8 cellular contexts compared by ENCODE assay signal in genomic region chr1:27235827-27236226, GRCh38. TPM values are rescaled to one million over a fixed set of nuclear protein-coding genes. Genes with fewer than 3 reads are reported as not detected.
DNase-seq lines count a peak whose midpoint lies in the region; ATAC-seq and TF ChIP-seq lines count a peak whose summit lies in the region.

No MANE protein-coding gene starts in this region.

- TF ChIP-seq EP300 in upper lobe of left lung (IDR thresholded peaks at IDR 0.05) = no peak

- ATAC-seq in left lung (no peak), upper lobe of left lung (ENCODE audit: low FRiP score in 2 of 2) (no peak), GM21723 (IDR thresholded peaks at IDR 0.05; ENCODE audit: unreplicated experiment) (no peak), HG03196 (IDR thresholded peaks at IDR 0.05; ENCODE audit: unreplicated experiment) (no peak)

- intact Hi-C loops in activated T-helper 2 cell treated with anti-CD3 and anti-CD28 coated beads, Interferon-gamma antibody, Interleukin-2, Interleukin-4, amounts not matched to agents 10 μg/mL and 5 μg/mL and 100 μg/mL, durations not matched to agents 14 hours and 24 hours and 36 hours (cut with micrococcal nuclease) = loop anchor here (2.0 kb wide), 1 partner anchor 537 kb away; the partner anchor contains the start of gene STX12
- intact Hi-C loops in left lung (cut with DNase I) = no loop called here

- peak overlapping the region in 1 of 2 donors; percentile 84 for H3K27ac ChIP-seq in left lung
- H3K27ac ChIP-seq in upper lobe of left lung = peak overlapping the region; percentile 82 to 98 (median 89)

- 27 to 28% methylated on average over 7 of the region's 7 CpGs for WGBS in upper lobe of left lung, 2 donors

- TF ChIP-seq POLR2A in upper lobe of left lung (IDR thresholded peaks at IDR 0.05) = no peak

- peaks cover 33% of the 10 kb centered on the region for H3K4me1 Mint-ChIP-seq in activated naive CD4-positive, alpha-beta T cell treated with anti-CD3 and anti-CD28 coated beads, Interleukin-2, amount 10 ng/mL, durations not matched to agents 7 days and 5 days
- peaks cover 27% of the 10 kb centered on the region for H3K4me1 Mint-ChIP-seq in activated T-helper 2 cell treated with anti-CD3 and anti-CD28 coated beads, Interferon-gamma antibody, Interleukin-2, Interleukin-4, amounts not matched to agents 10 μg/mL and 5 μg/mL and 100 μg/mL, durations not matched to agents 14 hours and 24 hours and 36 hours (ENCODE audit: low read depth)

- no peaks in the 10 kb centered on the region for H3K9me3 Mint-ChIP-seq in activated naive CD4-positive, alpha-beta T cell treated with anti-CD3 and anti-CD28 coated beads, Interleukin-2, amount 10 ng/mL, durations not matched to agents 7 days and 5 days
- H3K9me3 Mint-ChIP-seq in activated T-helper 2 cell treated with anti-CD3 and anti-CD28 coated beads, Interferon-gamma antibody, Interleukin-2, Interleukin-4, amounts not matched to agents 10 μg/mL and 5 μg/mL and 100 μg/mL, durations not matched to agents 14 hours and 24 hours and 36 hours = no peaks in the 10 kb centered on the region

- peak overlapping the region; percentile 79 to 97 for H3K4me3 ChIP-seq in left lung
- H3K4me3 ChIP-seq in upper lobe of left lung = peak overlapping the region in 3 of 4 donors; percentile 97 to 99 (median 99)

- H3K4me1 ChIP-seq in left lung (peaks cover 8 to 29% of the 10 kb centered on the region in 2 donors), upper lobe of left lung (peaks cover 17 to 34% (median 17%) of the 10 kb centered on the region in 4 donors)

- TF ChIP-seq CTCF in left lung (IDR thresholded peaks at IDR 0.05) (no peak), upper lobe of left lung (IDR thresholded peaks at IDR 0.05) (no peak)

- H3K4me3 Mint-ChIP-seq in activated naive CD4-positive, alpha-beta T cell treated with anti-CD3 and anti-CD28 coated beads, Interleukin-2, amount 10 ng/mL, durations not matched to agents 7 days and 5 days = peak overlapping the region; percentile 89
- peak overlapping the region; percentile 96 for H3K4me3 Mint-ChIP-seq in activated T-helper 2 cell treated with anti-CD3 and anti-CD28 coated beads, Interferon-gamma antibody, Interleukin-2, Interleukin-4, amounts not matched to agents 10 μg/mL and 5 μg/mL and 100 μg/mL, durations not matched to agents 14 hours and 24 hours and 36 hours (ENCODE audit: low read depth)

- peaks cover 6% of the 10 kb centered on the region for H3K27me3 Mint-ChIP-seq in activated naive CD4-positive, alpha-beta T cell treated with anti-CD3 and anti-CD28 coated beads, Interleukin-2, amount 10 ng/mL, durations not matched to agents 7 days and 5 days
- no peaks in the 10 kb centered on the region for H3K27me3 Mint-ChIP-seq in activated T-helper 2 cell treated with anti-CD3 and anti-CD28 coated beads, Interferon-gamma antibody, Interleukin-2, Interleukin-4, amounts not matched to agents 10 μg/mL and 5 μg/mL and 100 μg/mL, durations not matched to agents 14 hours and 24 hours and 36 hours (ENCODE audit: low read depth)

- H3K9me3 ChIP-seq in left lung (no peaks in the 10 kb centered on the region), upper lobe of left lung (no peaks in the 10 kb centered on the region)

- H3K27ac Mint-ChIP-seq in activated naive CD4-positive, alpha-beta T cell treated with anti-CD3 and anti-CD28 coated beads, Interleukin-2, amount 10 ng/mL, durations not matched to agents 7 days and 5 days = peak overlapping the region; percentile 88
- H3K27ac Mint-ChIP-seq in activated T-helper 2 cell treated with anti-CD3 and anti-CD28 coated beads, Interferon-gamma antibody, Interleukin-2, Interleukin-4, amounts not matched to agents 10 μg/mL and 5 μg/mL and 100 μg/mL, durations not matched to agents 14 hours and 24 hours and 36 hours = peak overlapping the region; percentile 89

- H3K27me3 ChIP-seq in left lung (no peaks in the 10 kb centered on the region), upper lobe of left lung (no peaks in the 10 kb centered on the region)

- peaks cover 6% of the 10 kb centered on the region for H3K36me3 Mint-ChIP-seq in activated naive CD4-positive, alpha-beta T cell treated with anti-CD3 and anti-CD28 coated beads, Interleukin-2, amount 10 ng/mL, durations not matched to agents 7 days and 5 days
- H3K36me3 Mint-ChIP-seq in activated T-helper 2 cell treated with anti-CD3 and anti-CD28 coated beads, Interferon-gamma antibody, Interleukin-2, Interleukin-4, amounts not matched to agents 10 μg/mL and 5 μg/mL and 100 μg/mL, durations not matched to agents 14 hours and 24 hours and 36 hours (ENCODE audit: low read depth) = peaks cover 3% of the 10 kb centered on the region

- H3K36me3 ChIP-seq in left lung (no peaks in the 10 kb centered on the region), upper lobe of left lung (no peaks in the 10 kb centered on the region)

- no peak for DNase-seq in activated naive CD4-positive, alpha-beta T cell treated with anti-CD3 and anti-CD28 coated beads, Interleukin-2, amount 10 ng/mL, durations not matched to agents 7 days and 5 days
- no peak for DNase-seq in activated naive CD4-positive, alpha-beta T cell treated with Interleukin-2 at 50 U/mL for 16 hours
- DNase-seq in activated T-helper 2 cell treated with anti-CD3 and anti-CD28 coated beads, Interferon-gamma antibody, Interleukin-2, Interleukin-4, amounts not matched to agents 10 μg/mL and 5 μg/mL and 100 μg/mL, durations not matched to agents 14 hours and 24 hours and 36 hours (ENCODE audit: low spot score) = no peak
- DNase-seq in left lung (no peak), upper lobe of left lung (no peak), DMS153 treated with DMSO at 0.1 percent for 48 hours (lab: John Stamatoyannopoulos, UW; ENCODE audit: unreplicated experiment) (no peak)

- CTCF ChIA-PET in activated naive CD4-positive, alpha-beta T cell treated with anti-CD3 and anti-CD28 coated beads, Interleukin-2, amount 10 ng/mL, durations not matched to agents 7 days and 5 days (lab: Charles Lee) = interaction anchor here (1.3 kb wide), 1 partner anchor 124 kb away, joined by 3 read pairs; no protein-coding TSS in a partner anchor

RNA-seq across cellular contexts. Expression of gene WDTC1, which starts 1.4 kb away (rescaled TPM):
- 22.3 and 22.4 TPM in 2 replicates for total RNA-seq in activated T-helper 2 cell treated with anti-CD3 and anti-CD28 coated beads, Interferon-gamma antibody, Interleukin-2, Interleukin-4, amounts not matched to agents 10 μg/mL and 5 μg/mL and 100 μg/mL, durations not matched to agents 14 hours and 24 hours and 36 hours
- total RNA-seq in left lung (10 to 100 TPM; 34.2 to 39.6 TPM), upper lobe of left lung (10 to 100 TPM; 43.5 to 75.0 (median 51.8) TPM)
